Comparison of ENCODE assay signal across 23 cellular contexts in the genomic region with DNA sequence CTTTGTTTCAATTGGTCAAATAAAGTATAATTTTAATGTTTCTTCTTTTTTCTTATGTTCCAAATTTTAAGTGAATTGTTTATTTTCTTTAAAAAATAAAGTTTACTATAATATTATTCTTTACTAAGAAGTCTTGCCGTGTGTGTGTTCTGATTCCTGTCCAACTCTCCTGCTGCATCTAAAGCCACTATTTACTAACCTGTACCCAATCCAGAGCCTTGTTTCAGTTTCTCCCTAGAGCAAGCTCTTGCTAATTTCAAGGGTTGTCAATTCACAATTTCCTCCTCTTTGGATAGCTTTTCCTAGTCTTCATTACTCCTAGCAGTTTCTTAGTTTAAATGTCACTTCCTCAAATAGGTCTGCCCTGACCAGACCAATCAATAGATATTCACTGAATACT.
DNase-seq lines count a peak whose midpoint lies in the region; ATAC-seq, FAIRE-seq and TF ChIP-seq lines count a peak whose summit lies in the region.
"Had no signal": no experiment of that assay in that cellular context is flagged by ENCODE, and none has a peak within 500 bp of the region (broad histone marks: within the 10 kb centered on the region; RNA-seq: fewer than 3 reads in every experiment).

No MANE protein-coding gene starts in this region.

- intact Hi-C loops in kidney (cut with DNase I): no loop called here

- no peaks in the 10 kb centered on the region for H3K4me1 ChIP-seq in kidney (ENCODE audit: control insufficient read depth in 1 of 2, insufficient read depth in 1 of 2, low read depth in 1 of 2, low read length in 2 of 2)
- H3K4me1 ChIP-seq: BLaER1 had no signal

- ATAC-seq in GM18511 (IDR thresholded peaks at IDR 0.05; ENCODE audit: unreplicated experiment): no peak
- ATAC-seq: GM12878 had no signal

- H3K9ac ChIP-seq in kidney (ENCODE audit: low read length in 2 of 2): no peak overlapping the region
- H3K9ac ChIP-seq: BLaER1 had no signal

- H3K36me3 ChIP-seq in kidney (ENCODE audit: control insufficient read depth in 1 of 2, insufficient read depth in 2 of 2, low read length in 2 of 2) (no peaks in the 10 kb centered on the region), brain microvascular endothelial cell (replicated peaks) (no peaks in the 10 kb centered on the region)
- H3K36me3 ChIP-seq: BLaER1, MG63, SJSA1 had no signal

- H3K4me3 ChIP-seq in kidney (ENCODE audit: low read length in 2 of 2) (no peak overlapping the region), brain microvascular endothelial cell (ENCODE audit: low read depth, low read length) (no peak overlapping the region)
- H3K4me3 ChIP-seq: BLaER1, GM12878, MG63, SJSA1 had no signal

- in situ Hi-C loops in brain microvascular endothelial cell (cut with HindIII; ENCODE audit: low pct_ligation_motif_present, low sequenced_read_pairs): no loop called here

- H3K9me3 ChIP-seq in kidney (ENCODE audit: control insufficient read depth in 1 of 2, low read length in 2 of 2): no peaks in the 10 kb centered on the region
- H3K9me3 ChIP-seq: BLaER1, MG63, SJSA1 had no signal

- peak; percentile 77 for FAIRE-seq in endometrium (lab: Jason Lieb, UNC)
- peak; percentile 41 for FAIRE-seq in kidney (lab: Jason Lieb, UNC)
- FAIRE-seq: GM12878, HTR-8/SVneo had no signal

- DNase-seq in DMS 273 (lab: John Stamatoyannopoulos, UW; ENCODE audit: unreplicated experiment) (peak; percentile 54), HCEC 1CT (peak; percentile 10), kidney (no peak), brain microvascular endothelial cell (no peak), NCI-H1092 treated with DMSO at 0.1 percent for 48 hours (lab: John Stamatoyannopoulos, UW) (no peak), DMS114 treated with DMSO at 0.1 percent for 48 hours (lab: John Stamatoyannopoulos, UW; ENCODE audit: unreplicated experiment) (no peak)
- DNase-seq: CD4-positive, CD25-positive, alpha-beta regulatory T cell; GDM1; KG1; MG63; NCI-H1417; NCI-H1694; NCI-H2081 treated with DMSO at 0.1 percent for 48 hours; NCI-H524; NCI-H774; Right ventricle myocardium superior; RPMI8226 had no signal

- H3K27me3 ChIP-seq in brain microvascular endothelial cell (replicated peaks): no peaks in the 10 kb centered on the region
- H3K27me3 ChIP-seq: BLaER1, MG63, SJSA1 had no signal

- no peak overlapping the region for H3K27ac ChIP-seq in kidney (ENCODE audit: low read depth in 2 of 2, low read length in 2 of 2)
- H3K27ac ChIP-seq in brain microvascular endothelial cell: no peak overlapping the region
- H3K27ac ChIP-seq: BLaER1, SJSA1 had no signal

- TF ChIP-seq CTCF in kidney (IDR thresholded peaks at IDR 0.05; ENCODE audit: borderline replicate concordance, extremely low read depth, insufficient read depth): no peak
- TF ChIP-seq CTCF in brain microvascular endothelial cell (IDR thresholded peaks at IDR 0.05; ENCODE audit: low read depth, low read length, missing control alignments): no peak

Comparison
In these comparisons a context has a peak if more than half of its experiments do, and no peak if none do; other contexts are left out.
1. DNase-seq: peak in DMS 273 (single experiment) and HCEC 1CT (single experiment); none in kidney (single experiment), brain microvascular endothelial cell (single experiment), NCI-H1092 treated with DMSO at 0.1 percent for 48 hours (single experiment) and DMS114 treated with DMSO at 0.1 percent for 48 hours (single experiment).